In genomic region chrX:65576160-65576559, GRCh38 we compare ENCODE assay signal across 18 cellular contexts.
"Had no signal": no experiment of that assay in that cellular context is flagged by ENCODE, and none has a peak within 500 bp of the region (broad histone marks: within the 10 kb centered on the region; RNA-seq: fewer than 3 reads in every experiment).

No MANE protein-coding gene starts in this region.

- H3K9me3 Mint-ChIP-seq: neural progenitor cell had no signal

- DNase-seq: activated CD4-positive, alpha-beta T cell treated with anti-CD3 and anti-CD28 coated beads for 1 hour; activated CD4-positive, alpha-beta T cell treated with anti-CD3 and anti-CD28 coated beads, Interleukin-2, amount 50 U/mL, for 4 hours; activated gamma-delta T cell treated with Interleukin-2 at 50 U/mL for 16 hours; dermis blood vessel endothelial cell; effector memory CD4-positive, alpha-beta T cell; esophagus squamous epithelium; immature natural killer cell; kidney glomerular epithelial cell; left ventricle myocardium inferior; mammary epithelial cell; midbrain; stimulated activated CD4-positive, alpha-beta T cell treated with anti-CD3 and anti-CD28 coated beads, Interleukin-12 subunit alpha, Interleukin-12 subunit beta, amount 100 ng/mL, for 4 hours; stimulated activated CD4-positive, alpha-beta T cell treated with anti-CD3 and anti-CD28 coated beads, Interleukin-1b, Interleukin-23, amount 100 ng/mL, for 48 hours; stimulated activated naive CD8-positive, alpha-beta T cell treated with anti-CD3 and anti-CD28 coated beads, Interleukin-15, Interleukin-2, amounts not matched to agents 100 U/mL and 50 U/mL, for 24 hours; WERI-Rb-1 had no signal

- H3K36me3 Mint-ChIP-seq: activated naive CD8-positive, alpha-beta T cell; immature natural killer cell; neural progenitor cell had no signal

- H3K4me3 Mint-ChIP-seq: activated naive CD8-positive, alpha-beta T cell; immature natural killer cell; neural progenitor cell had no signal

- H3K27me3 Mint-ChIP-seq: activated naive CD8-positive, alpha-beta T cell; progenitor cell of endocrine pancreas had no signal

- H3K4me1 Mint-ChIP-seq: immature natural killer cell had no signal

- ATAC-seq: stimulated activated naive CD8-positive, alpha-beta T cell treated with anti-CD3 and anti-CD28 coated beads, Interleukin-15, Interleukin-2, amounts not matched to agents 100 U/mL and 50 U/mL, for 24 hours had no signal

- H3K27ac Mint-ChIP-seq: activated naive CD8-positive, alpha-beta T cell; neural progenitor cell; progenitor cell of endocrine pancreas had no signal
